In the genomic region with DNA sequence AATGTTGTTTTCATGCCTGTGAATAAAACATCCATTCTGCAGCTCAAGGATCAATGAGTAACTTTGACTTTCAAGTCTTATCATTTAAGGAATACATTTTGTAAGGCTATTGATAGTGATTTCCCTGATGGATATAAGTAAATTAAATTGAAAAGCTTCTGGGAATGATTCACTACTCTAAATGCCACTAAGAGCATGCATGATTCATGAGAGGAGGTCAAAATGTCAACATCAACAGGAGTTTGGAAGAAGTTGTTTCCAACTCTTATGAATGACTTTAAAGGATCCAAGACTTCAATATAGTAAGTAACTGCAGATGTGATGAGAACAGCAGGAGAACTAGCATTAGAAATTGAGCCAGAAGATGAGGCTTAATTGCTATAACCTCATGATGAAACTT, we compare ENCODE assay signal across 14 cellular contexts.
DNase-seq lines count a peak whose midpoint lies in the region; ATAC-seq, FAIRE-seq and TF ChIP-seq lines count a peak whose summit lies in the region.
"Had no signal": no experiment of that assay in that cellular context is flagged by ENCODE, and none has a peak within 500 bp of the region (broad histone marks: within the 10 kb centered on the region; RNA-seq: fewer than 3 reads in every experiment).

No MANE protein-coding gene starts in this region.

- H3K79me2 ChIP-seq in PC-3 (ENCODE audit: low read length) (no peaks in the 10 kb centered on the region), endothelial cell of umbilical vein (ENCODE audit: control insufficient read depth, insufficient read depth, low read length) (no peaks in the 10 kb centered on the region)

- CTCF ChIA-PET in PC-3 (lab: Charles Lee) = no interaction called here
- CTCF ChIA-PET in endothelial cell of umbilical vein (lab: Charles Lee) = interaction anchor here (1.0 kb wide), 1 partner anchor 18 kb away, joined by 3 read pairs; no protein-coding TSS in a partner anchor
- CTCF ChIA-PET in HEK293T (lab: Yijun Ruan, JAX) = no interaction called here

- no peaks in the 10 kb centered on the region for H3K4me1 ChIP-seq in PC-3 (ENCODE audit: insufficient read depth, low read length)
- H3K4me1 ChIP-seq in endothelial cell of umbilical vein (ENCODE audit: control insufficient read depth, extremely low read depth, insufficient read depth, low read length) = no peaks in the 10 kb centered on the region
- H3K4me1 ChIP-seq: BLaER1 treated with 17β-estradiol and CSF1 and Interleukin-3, amounts not matched to agents 10 nM and 100 nM had no signal

- H4K20me1 ChIP-seq in PC-3 (ENCODE audit: low read length) (no peaks in the 10 kb centered on the region), endothelial cell of umbilical vein (replicated peaks; ENCODE audit: control insufficient read depth, extremely low read depth, insufficient read depth, low read length) (no peaks in the 10 kb centered on the region)
- H4K20me1 ChIP-seq: BLaER1 treated with 17β-estradiol and CSF1 and Interleukin-3, amounts not matched to agents 10 nM and 100 nM had no signal

- H3K9me1 ChIP-seq in endothelial cell of umbilical vein (replicated peaks; ENCODE audit: control insufficient read depth, extremely low read depth, insufficient read depth, low read length) = no peaks in the 10 kb centered on the region

- intact Hi-C loops in PC-3 (cut with micrococcal nuclease) = no loop called here
- intact Hi-C loops in endothelial cell of umbilical vein (cut with micrococcal nuclease) = no loop called here

- dilution Hi-C loops in endothelial cell of umbilical vein (cut with MboI; ENCODE audit: extremely low pct_ligation_motif_present, low sequenced_read_pairs) = no loop called here

- POLR2A ChIA-PET in PC-3 (lab: Charles Lee; ENCODE audit: unreplicated experiment) (no interaction called here), endothelial cell of umbilical vein (lab: Charles Lee) (interaction anchor here (0.5 kb wide), 1 partner anchor 839 kb away, joined by 4 read pairs; no protein-coding TSS in a partner anchor), HEK293T (lab: Yijun Ruan, JAX) (no interaction called here)

- peak; percentile 43 for FAIRE-seq in endothelial cell of umbilical vein (lab: Jason Lieb, UNC)
- FAIRE-seq: HepG2, HTR-8/SVneo had no signal

- H3K9ac ChIP-seq in PC-3 (ENCODE audit: low read length) (no peak overlapping the region), endothelial cell of umbilical vein (replicated peaks; ENCODE audit: extremely low read depth, insufficient read depth, low read length) (no peak overlapping the region)
- H3K9ac ChIP-seq: BLaER1 treated with 17β-estradiol and CSF1 and Interleukin-3, amounts not matched to agents 10 nM and 100 nM had no signal

- TF ChIP-seq POLR2A in endothelial cell of umbilical vein (IDR thresholded peaks at IDR 0.05; ENCODE audit: low read depth, low read length) = no peak

- no peak for ATAC-seq in PC-3
- ATAC-seq: HepG2 had no signal

- no peaks in the 10 kb centered on the region for H3K9me2 ChIP-seq in PC-3 (replicated peaks; ENCODE audit: low read length)

- H3K4me2 ChIP-seq in PC-3 (ENCODE audit: low read length) (no peak overlapping the region), endothelial cell of umbilical vein (ENCODE audit: insufficient read depth, low read length) (no peak overlapping the region)
- H3K4me2 ChIP-seq: BLaER1 treated with 17β-estradiol and CSF1 and Interleukin-3, amounts not matched to agents 10 nM and 100 nM had no signal

- no peaks in the 10 kb centered on the region for H3F3A ChIP-seq in PC-3 (ENCODE audit: low read length, unreplicated experiment)

- DNase-seq in ELR (ENCODE audit: low read depth) (peak; percentile 27), PC-3 (peak; percentile 19), endothelial cell of umbilical vein (ENCODE audit: low read depth, low spot score) (no peak), foreskin fibroblast (peak; percentile 20 to 40), GM19240 (ENCODE audit: insufficient read length, low spot score) (no peak), ureter (ENCODE audit: low spot score) (no peak), HEK293T (ENCODE audit: extremely low spot score) (no peak)
- DNase-seq: 8988T; CD4-positive, CD25-positive, alpha-beta regulatory T cell; DMS53; HCEC 1CT had no signal

- H3K4me3 ChIP-seq in PC-3 (ENCODE audit: low read length) = no peak overlapping the region
- H3K4me3 ChIP-seq in endothelial cell of umbilical vein (replicated peaks in 1 of 3; ENCODE audit: insufficient read depth in 1 of 3, low read depth in 1 of 3, low read length in 3 of 3) = no peak overlapping the region
- no peak overlapping the region for H3K4me3 ChIP-seq in foreskin fibroblast (ENCODE audit: low read depth in 1 of 2, low read length in 2 of 2)
- H3K4me3 ChIP-seq: BLaER1 treated with 17β-estradiol and CSF1 and Interleukin-3, amounts not matched to agents 10 nM and 100 nM had no signal

- TF ChIP-seq CTCF in PC-3 (conservative IDR thresholded peaks at IDR 0.05; ENCODE audit: low read depth, low read length) (no peak), endothelial cell of umbilical vein (IDR thresholded peaks at IDR 0.05; ENCODE audit: extremely low read depth in 1 of 2, insufficient read depth in 1 of 2, low read depth in 1 of 2, low read length in 2 of 2) (no peak), foreskin fibroblast (IDR thresholded peaks at IDR 0.05; ENCODE audit: low read depth, low read length) (no peak)

- H2AFZ ChIP-seq in PC-3 (ENCODE audit: low read length) (no peak overlapping the region), endothelial cell of umbilical vein (ENCODE audit: low read depth, low read length) (no peak overlapping the region)

- no peaks in the 10 kb centered on the region for H3K36me3 ChIP-seq in PC-3 (ENCODE audit: low read depth, low read length)
- H3K36me3 ChIP-seq in endothelial cell of umbilical vein (ENCODE audit: control insufficient read depth in 2 of 2, extremely low read depth in 1 of 2, insufficient read depth in 2 of 2, low read length in 2 of 2) = no peaks in the 10 kb centered on the region
- H3K36me3 ChIP-seq: BLaER1 treated with 17β-estradiol and CSF1 and Interleukin-3, amounts not matched to agents 10 nM and 100 nM had no signal

- H3K9me3 ChIP-seq in PC-3 (ENCODE audit: low read length) (no peaks in the 10 kb centered on the region), endothelial cell of umbilical vein (replicated peaks; ENCODE audit: control insufficient read depth, insufficient read depth, low read length) (no peaks in the 10 kb centered on the region)

- no peaks in the 10 kb centered on the region for H3K27me3 ChIP-seq in PC-3 (ENCODE audit: low read length)
- H3K27me3 ChIP-seq in endothelial cell of umbilical vein (ENCODE audit: control insufficient read depth in 2 of 2, insufficient read depth in 2 of 2, low read length in 2 of 2) = no peaks in the 10 kb centered on the region
- H3K27me3 ChIP-seq: BLaER1 treated with 17β-estradiol and CSF1 and Interleukin-3, amounts not matched to agents 10 nM and 100 nM had no signal

- no peak overlapping the region for H3K27ac ChIP-seq in PC-3 (ENCODE audit: low read length)
- no peak overlapping the region for H3K27ac ChIP-seq in endothelial cell of umbilical vein (ENCODE audit: insufficient read depth, low read depth, low read length)
- H3K27ac ChIP-seq: BLaER1 treated with 17β-estradiol and CSF1 and Interleukin-3, amounts not matched to agents 10 nM and 100 nM had no signal

- BruUV-seq in PC-3 (replicated peaks; lab: Mats Ljungman, UMichigan) = no TSS peak
- no TSS peak for BruUV-seq in endothelial cell of umbilical vein (replicated peaks; lab: Mats Ljungman, UMichigan)

TF ChIP-seq in endothelial cell of umbilical vein, 7 proteins besides CTCF, POLR2A, EP300 and RAD21:
- TF ChIP-seq POLR2AphosphoS5 (IDR thresholded peaks at IDR 0.05; ENCODE audit: insufficient read depth, low read depth, low read length) = no peak
- TF ChIP-seq FOS (IDR thresholded peaks at IDR 0.05; ENCODE audit: borderline replicate concordance, insufficient read depth, low read length) = peak; percentile 6
- TF ChIP-seq, protein P1, sequence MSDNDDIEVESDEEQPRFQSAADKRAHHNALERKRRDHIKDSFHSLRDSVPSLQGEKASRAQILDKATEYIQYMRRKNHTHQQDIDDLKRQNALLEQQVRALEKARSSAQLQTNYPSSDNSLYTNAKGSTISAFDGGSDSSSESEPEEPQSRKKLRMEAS (IDR thresholded peaks at IDR 0.05; ENCODE audit: insufficient read depth, insufficient read length) = no peak
- TF ChIP-seq GATA2 (IDR thresholded peaks at IDR 0.05; ENCODE audit: insufficient read depth, insufficient read length, low read depth, low read length) = no peak
- TF ChIP-seq JUN (IDR thresholded peaks at IDR 0.05; ENCODE audit: borderline replicate concordance, insufficient read depth, insufficient read length, low read depth) = no peak
- no peak for TF ChIP-seq EZH2 (IDR thresholded peaks at IDR 0.05; ENCODE audit: borderline replicate concordance, low read depth, low read length, severe bottlenecking)

TF ChIP-seq in HEK293T, 16 proteins besides CTCF, POLR2A, EP300 and RAD21:
- TF ChIP-seq SP1 (IDR thresholded peaks at IDR 0.05) (no peak), LEF1 (IDR thresholded peaks at IDR 0.05; ENCODE audit: borderline replicate concordance) (no peak), NFRKB (IDR thresholded peaks at IDR 0.05) (no peak), ZNF384 (IDR thresholded peaks at IDR 0.05) (no peak), FOXK2 (IDR thresholded peaks at IDR 0.05) (no peak), HDGF (IDR thresholded peaks at IDR 0.05; ENCODE audit: borderline replicate concordance) (no peak), BHLHE40 (IDR thresholded peaks at IDR 0.05; ENCODE audit: borderline replicate concordance) (no peak), L3MBTL2 (conservative IDR thresholded peaks at IDR 0.05) (no peak), SUZ12 (IDR thresholded peaks at IDR 0.05) (no peak)
TF ChIP-seq in HEK293T: peak in this region for 0.

Comparison
In these comparisons a context has a peak if more than half of its experiments do, and no peak if none do; other contexts are left out.
1. DNase-seq: peak in ELR (single experiment), PC-3 (single experiment) and foreskin fibroblast (2 of 2); none in endothelial cell of umbilical vein (single experiment), GM19240 (single experiment), ureter (single experiment) and HEK293T (single experiment).